In genomic region chr1:162530985-162531319, GRCh38 we compare ENCODE assay signal across 27 cellular contexts.
"Had no signal": no experiment of that assay in that cellular context is flagged by ENCODE, and none has a peak within 500 bp of the region (broad histone marks: within the 10 kb centered on the region; RNA-seq: fewer than 3 reads in every experiment).

No MANE protein-coding gene starts in this region.

- H3K36me3 Mint-ChIP-seq: natural killer cell had no signal

- H3K27me3 ChIP-seq: adrenal gland, ascending aorta, brain microvascular endothelial cell, esophagus squamous epithelium, gastrocnemius medialis, left lung, neutrophil, ovary, tibial nerve, uterus had no signal

- H3K4me1 ChIP-seq: adrenal gland, ascending aorta, gastrocnemius medialis, left lung, tibial nerve, uterus had no signal

- H3K27ac ChIP-seq: adrenal gland, ascending aorta, brain microvascular endothelial cell, gastrocnemius medialis, neutrophil, ovary, tibial nerve, uterus had no signal

- H3K36me3 ChIP-seq: brain microvascular endothelial cell, gastrocnemius medialis, ovary, uterus had no signal

- ATAC-seq: activated CD4-positive, alpha-beta T cell treated with anti-CD3 and anti-CD28 coated beads for 36 hours; activated T-helper 17 cell treated with anti-CD3 and anti-CD28 coated beads, Interleukin-2, amount 50 U/mL, for 72 hours; gastrocnemius medialis; right cardiac atrium; stimulated activated naive CD8-positive, alpha-beta T cell treated with anti-CD3 and anti-CD28 coated beads, Interleukin-15, amount 100 ng/mL, for 72 hours had no signal

- H3K4me3 Mint-ChIP-seq: activated CD4-positive, alpha-beta T cell treated with anti-CD3 and anti-CD28 coated beads for 36 hours; activated naive CD8-positive, alpha-beta T cell; activated T-cell treated with anti-CD3 and anti-CD28 coated beads, Interleukin-2, amount 50 U/mL, for 24 hours; activated T-helper 17 cell treated with anti-CD3 and anti-CD28 coated beads, Interleukin-2, amount 50 U/mL, for 72 hours; effector memory CD8-positive, alpha-beta T cell; mesothelial cell of epicardium; natural killer cell; stimulated activated naive CD8-positive, alpha-beta T cell treated with anti-CD3 and anti-CD28 coated beads, Interleukin-15, amount 100 ng/mL, for 72 hours had no signal

- H3K27ac Mint-ChIP-seq: activated CD4-positive, alpha-beta T cell treated with anti-CD3 and anti-CD28 coated beads for 36 hours; activated naive CD8-positive, alpha-beta T cell; activated T-cell treated with anti-CD3 and anti-CD28 coated beads, Interleukin-2, amount 50 U/mL, for 24 hours; activated T-helper 17 cell treated with anti-CD3 and anti-CD28 coated beads, Interleukin-2, amount 50 U/mL, for 72 hours; mesothelial cell of epicardium; stimulated activated naive CD8-positive, alpha-beta T cell treated with anti-CD3 and anti-CD28 coated beads, Interleukin-15, amount 100 ng/mL, for 72 hours had no signal

- H3K4me3 ChIP-seq: adrenal gland, ascending aorta, esophagus squamous epithelium, gastrocnemius medialis, left lung, ovary, tibial nerve, uterus had no signal

- DNase-seq: activated CD4-positive, alpha-beta T cell treated with anti-CD3 and anti-CD28 coated beads for 36 hours; activated CD4-positive, alpha-beta T cell treated with anti-CD3 and anti-CD28 coated beads, Interleukin-2, amount 50 U/mL, for 4 hours; activated CD8-positive, alpha-beta memory T cell treated with anti-CD3 and anti-CD28 coated beads for 24 hours; activated CD8-positive, alpha-beta memory T cell treated with anti-CD3 and anti-CD28 coated beads, Interleukin-2, amount 50 U/mL, for 4 hours; activated naive CD4-positive, alpha-beta T cell; activated T-cell treated with anti-CD3 and anti-CD28 coated beads, Interleukin-2, amount 50 U/mL, for 24 hours; adrenal gland; brain microvascular endothelial cell; central memory CD4-positive, alpha-beta T cell; effector memory CD8-positive, alpha-beta T cell; esophagus squamous epithelium; gastrocnemius medialis; hippocampal formation; kidney glomerular epithelial cell; left lung; natural killer cell; ovary; right cardiac atrium; stimulated activated CD4-positive, alpha-beta T cell treated with anti-CD3 and anti-CD28 coated beads, Interleukin-4, amount 100 ng/mL, for 4 hours; stimulated activated naive CD8-positive, alpha-beta T cell treated with anti-CD3 and anti-CD28 coated beads, Interleukin-15, amount 100 ng/mL, for 72 hours; uterus had no signal

- H3K9me3 Mint-ChIP-seq: activated T-cell treated with anti-CD3 and anti-CD28 coated beads, Interleukin-2, amount 50 U/mL, for 24 hours; activated T-helper 17 cell treated with anti-CD3 and anti-CD28 coated beads, Interleukin-2, amount 50 U/mL, for 72 hours; effector memory CD8-positive, alpha-beta T cell; natural killer cell; stimulated activated naive CD8-positive, alpha-beta T cell treated with anti-CD3 and anti-CD28 coated beads, Interleukin-15, amount 100 ng/mL, for 72 hours had no signal

- H3K27me3 Mint-ChIP-seq: activated CD4-positive, alpha-beta T cell treated with anti-CD3 and anti-CD28 coated beads for 36 hours; activated naive CD8-positive, alpha-beta T cell; activated T-cell treated with anti-CD3 and anti-CD28 coated beads, Interleukin-2, amount 50 U/mL, for 24 hours; activated T-helper 17 cell treated with anti-CD3 and anti-CD28 coated beads, Interleukin-2, amount 50 U/mL, for 72 hours; effector memory CD8-positive, alpha-beta T cell; stimulated activated naive CD8-positive, alpha-beta T cell treated with anti-CD3 and anti-CD28 coated beads, Interleukin-15, amount 100 ng/mL, for 72 hours had no signal

- H3K9me3 ChIP-seq: adrenal gland, ascending aorta, esophagus squamous epithelium, gastrocnemius medialis, left lung, neutrophil, ovary, tibial nerve, uterus had no signal

- H3K4me1 Mint-ChIP-seq: activated CD4-positive, alpha-beta T cell treated with anti-CD3 and anti-CD28 coated beads for 36 hours; activated T-helper 17 cell treated with anti-CD3 and anti-CD28 coated beads, Interleukin-2, amount 50 U/mL, for 72 hours; mesothelial cell of epicardium; stimulated activated naive CD8-positive, alpha-beta T cell treated with anti-CD3 and anti-CD28 coated beads, Interleukin-15, amount 100 ng/mL, for 72 hours had no signal
